In genomic region chr14:100825691-100826331, GRCh38 we compare ENCODE assay signal across 9 cellular contexts. TPM values are rescaled to one million over a fixed set of nuclear protein-coding genes. Genes with fewer than 3 reads are reported as not detected.
DNase-seq lines count a peak whose midpoint lies in the region; ATAC-seq and TF ChIP-seq lines count a peak whose summit lies in the region.
"Had no signal": no experiment of that assay in that cellular context is flagged by ENCODE, and none has a peak within 500 bp of the region (broad histone marks: within the 10 kb centered on the region; RNA-seq: fewer than 3 reads in every experiment).

Gene MEG3 (plus strand): TSS chr14:100826118.

- peaks cover 8% of the 10 kb centered on the region for H3K4me1 Mint-ChIP-seq in activated CD4-positive, alpha-beta memory T cell treated with anti-CD3 and anti-CD28 coated beads for 36 hours (ENCODE audit: low read depth)
- H3K4me1 Mint-ChIP-seq in activated T-cell treated with anti-CD3 and anti-CD28 coated beads, Interleukin-2, amount 50 U/mL, for 24 hours (ENCODE audit: low read depth) = peaks cover 11% of the 10 kb centered on the region

- peaks cover 7% of the 10 kb centered on the region for H3K9me3 Mint-ChIP-seq in activated CD4-positive, alpha-beta memory T cell treated with anti-CD3 and anti-CD28 coated beads for 36 hours
- peaks cover 4% of the 10 kb centered on the region for H3K9me3 Mint-ChIP-seq in activated T-cell treated with anti-CD3 and anti-CD28 coated beads, Interleukin-2, amount 50 U/mL, for 24 hours

- intact Hi-C loops in spleen (cut with DNase I; ENCODE audit: low total_unique reads) = no loop called here
- intact Hi-C loops in activated CD4-positive, alpha-beta memory T cell treated with anti-CD3 and anti-CD28 coated beads for 36 hours (cut with micrococcal nuclease) = no loop called here

- peak within 1 kb of the TSS; percentile 93 for H3K4me3 ChIP-seq in astrocyte of the spinal cord (ENCODE audit: low read depth, low read length)
- H3K4me3 ChIP-seq in spleen = peak within 1 kb of the TSS; percentile 15 to 64 (median 28)

- no peaks in the 10 kb centered on the region for H3K36me3 Mint-ChIP-seq in activated CD4-positive, alpha-beta memory T cell treated with anti-CD3 and anti-CD28 coated beads for 36 hours
- H3K36me3 Mint-ChIP-seq in activated T-cell treated with anti-CD3 and anti-CD28 coated beads, Interleukin-2, amount 50 U/mL, for 24 hours (ENCODE audit: low read depth) = no peaks in the 10 kb centered on the region

- WGBS in spleen, 5 donors = 49 to 61% (median 55%) methylated on average over 39 to 40 of the region's 40 CpGs

- TF ChIP-seq CTCF in astrocyte of the spinal cord (IDR thresholded peaks at IDR 0.05; ENCODE audit: low read depth, low read length) (no peak), spleen (IDR thresholded peaks at IDR 0.05 in 8 of 11, conservative IDR thresholded peaks at IDR 0.05 in 3 of 11) (no peak)

- POLR2A ChIA-PET in activated CD4-positive, alpha-beta memory T cell treated with anti-CD3 and anti-CD28 coated beads for 36 hours (lab: Charles Lee) = no interaction called here

- H3K27ac ChIP-seq in spleen = peak within 1 kb of the TSS in 6 of 8 donors; percentile 46 to 65 (median 56)

- peaks cover 0 to 25% (median 10%) of the 10 kb centered on the region in 6 donors for H3K4me1 ChIP-seq in spleen

- CTCF ChIA-PET in activated CD4-positive, alpha-beta memory T cell treated with anti-CD3 and anti-CD28 coated beads for 36 hours (lab: Charles Lee) = interaction anchor here (0.6 kb wide), 1 partner anchor 163 kb away, joined by 3 read pairs; no protein-coding TSS in a partner anchor

- peaks cover 38% of the 10 kb centered on the region for H3K27me3 Mint-ChIP-seq in activated CD4-positive, alpha-beta memory T cell treated with anti-CD3 and anti-CD28 coated beads for 36 hours
- H3K27me3 Mint-ChIP-seq in activated T-cell treated with anti-CD3 and anti-CD28 coated beads, Interleukin-2, amount 50 U/mL, for 24 hours = peaks cover 66% of the 10 kb centered on the region

- no peak for ATAC-seq in GM21737 (IDR thresholded peaks at IDR 0.05; ENCODE audit: unreplicated experiment)

- no peaks in the 10 kb centered on the region for H3K36me3 ChIP-seq in spleen

- peaks cover 0 to 59% (median 7%) of the 10 kb centered on the region in 7 donors for H3K27me3 ChIP-seq in spleen (replicated peaks in 1 of 7)

- H3K27ac Mint-ChIP-seq in activated CD4-positive, alpha-beta memory T cell treated with anti-CD3 and anti-CD28 coated beads for 36 hours = no peak within 1 kb of the TSS
- H3K27ac Mint-ChIP-seq in activated T-cell treated with anti-CD3 and anti-CD28 coated beads, Interleukin-2, amount 50 U/mL, for 24 hours = no peak within 1 kb of the TSS

- no peak within 1 kb of the TSS for H3K4me3 Mint-ChIP-seq in activated CD4-positive, alpha-beta memory T cell treated with anti-CD3 and anti-CD28 coated beads for 36 hours
- no peak within 1 kb of the TSS for H3K4me3 Mint-ChIP-seq in activated T-cell treated with anti-CD3 and anti-CD28 coated beads, Interleukin-2, amount 50 U/mL, for 24 hours

- H3K9me3 ChIP-seq in spleen = peaks cover 0 to 21% (median 3%) of the 10 kb centered on the region in 8 donors

- DNase-seq in GM04504 (ENCODE audit: low read depth) (peak; percentile 58), astrocyte of the spinal cord (ENCODE audit: low read depth, low spot score) (peak; percentile 85), iris pigment epithelial cell (ENCODE audit: low read depth) (peak; percentile 82), spleen (peak; percentile 56), NCI-H146 treated with DMSO at 0.1 percent for 48 hours (lab: John Stamatoyannopoulos, UW; ENCODE audit: unreplicated experiment) (no peak)
- DNase-seq in activated CD4-positive, alpha-beta memory T cell treated with anti-CD3 and anti-CD28 coated beads for 36 hours = no peak
- DNase-seq in activated T-cell treated with anti-CD3 and anti-CD28 coated beads, Interleukin-2, amount 50 U/mL, for 24 hours = no peak
- DNase-seq: stimulated activated CD4-positive, alpha-beta T cell treated with anti-CD3 and anti-CD28 coated beads, Interleukin-2, amount 100 ng/mL, for 24 hours had no signal

- peak in 2 of 3 donors; percentile 35 to 90 for TF ChIP-seq POLR2A in spleen (IDR thresholded peaks at IDR 0.05)

- in situ Hi-C loops in astrocyte of the spinal cord (cut with HindIII; ENCODE audit: low sequenced_read_pairs) = no loop called here

RNA-seq across cellular contexts. Expression of gene MEG3, which starts in this region (rescaled TPM):
- total RNA-seq in spleen = 100 to 1,000 TPM in 5 of 7 donors, 10 to 100 TPM in 2; 86.5 to 282 (median 174) TPM
- polyA plus RNA-seq in spleen = 100 to 1,000 TPM in 2 of 3 donors, 10 to 100 TPM in 1; 86.6 to 763 (median 435) TPM
- total RNA-seq in activated CD4-positive, alpha-beta memory T cell treated with anti-CD3 and anti-CD28 coated beads for 36 hours = not detected

Comparison
In these comparisons a context has a peak if more than half of its experiments do, and no peak if none do; other contexts are left out.
1. RNA of gene MEG3 (total RNA-seq): 86.5 to 282 TPM in spleen; not detected in activated CD4-positive, alpha-beta memory T cell treated with anti-CD3 and anti-CD28 coated beads for 36 hours; every median in the first group is over 10 times any median in the second.
2. DNase-seq: peak in GM04504 (single experiment), astrocyte of the spinal cord (single experiment), iris pigment epithelial cell (single experiment) and spleen (single experiment); none in NCI-H146 treated with DMSO at 0.1 percent for 48 hours (single experiment), activated CD4-positive, alpha-beta memory T cell treated with anti-CD3 and anti-CD28 coated beads for 36 hours (single experiment) and activated T-cell treated with anti-CD3 and anti-CD28 coated beads, Interleukin-2, amount 50 U/mL, for 24 hours (single experiment).